ENCODE assay signal across 24 cellular contexts in the genomic region with DNA sequence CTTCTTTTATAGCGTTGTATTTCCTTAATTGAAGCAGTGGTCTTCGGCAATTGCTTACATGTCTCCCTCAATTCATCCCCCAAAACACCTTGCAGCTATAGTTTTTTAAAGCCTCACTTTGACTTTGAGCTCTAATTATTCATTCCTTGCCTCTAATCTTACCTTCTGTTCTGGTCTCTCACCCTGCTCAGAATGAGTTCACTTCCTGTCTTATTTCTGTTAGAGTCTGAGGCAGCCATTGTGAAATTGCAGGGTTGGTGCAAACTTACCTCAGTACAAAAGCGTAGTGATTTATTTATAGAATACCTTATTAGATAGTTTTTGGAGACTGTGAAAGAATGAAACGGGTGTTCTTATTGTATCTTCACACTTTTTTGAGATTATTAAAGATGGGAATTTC. TPM values are rescaled to one million over a fixed set of nuclear protein-coding genes. Genes with fewer than 3 reads are reported as not detected.
DNase-seq lines count a peak whose midpoint lies in the region; ATAC-seq, FAIRE-seq and TF ChIP-seq lines count a peak whose summit lies in the region.
"Had no signal": no experiment of that assay in that cellular context is flagged by ENCODE, and none has a peak within 500 bp of the region (broad histone marks: within the 10 kb centered on the region; RNA-seq: fewer than 3 reads in every experiment).

No MANE protein-coding gene starts in this region.

- no peak for FAIRE-seq in GM12891 (lab: Jason Lieb, UNC)
- FAIRE-seq: G401.6 had no signal

- no peaks in the 10 kb centered on the region for H3K4me1 Mint-ChIP-seq in central memory CD8-positive, alpha-beta T cell

- ATAC-seq in central memory CD8-positive, alpha-beta T cell (replicated peaks; ENCODE audit: extremely low read depth, poor library complexity, severe bottlenecking), result no peak
- ATAC-seq in HG03460 (IDR thresholded peaks at IDR 0.05; ENCODE audit: unreplicated experiment) (no peak), GM18867 (IDR thresholded peaks at IDR 0.05; ENCODE audit: unreplicated experiment) (no peak)
- ATAC-seq: activated CD8-positive, alpha-beta T cell treated with anti-CD3 and anti-CD28 coated beads, Interleukin-2, amount 10 ng/mL, durations not matched to agents 7 days and 5 days; HCT116; left lobe of liver; mucosa of descending colon; Panc1; stimulated activated naive CD8-positive, alpha-beta T cell treated with anti-CD3 and anti-CD28 coated beads, Interleukin-15, Interleukin-2, amounts not matched to agents 100 U/mL and 50 U/mL, for 24 hours; WTC11 had no signal

- no peaks in the 10 kb centered on the region for H3K27me3 Mint-ChIP-seq in central memory CD8-positive, alpha-beta T cell

- no peak overlapping the region for H3K4me3 Mint-ChIP-seq in central memory CD8-positive, alpha-beta T cell
- H3K4me3 Mint-ChIP-seq: activated CD8-positive, alpha-beta T cell treated with anti-CD3 and anti-CD28 coated beads, Interleukin-2, amount 10 ng/mL, durations not matched to agents 7 days and 5 days; CD14-positive monocyte; T-helper 2 cell treated with Interferon-gamma antibody and Interleukin-4, amounts not matched to agents 5 μg/mL and 100 μg/mL, for 36 hours; WTC11 had no signal

- peaks cover 3% of the 10 kb centered on the region for H3K36me3 Mint-ChIP-seq in central memory CD8-positive, alpha-beta T cell (ENCODE audit: insufficient read depth)

- peak overlapping the region; percentile 3 for H3K27ac Mint-ChIP-seq in central memory CD8-positive, alpha-beta T cell (ENCODE audit: low read depth)
- H3K27ac Mint-ChIP-seq: activated CD8-positive, alpha-beta T cell treated with anti-CD3 and anti-CD28 coated beads, Interleukin-2, amount 10 ng/mL, durations not matched to agents 7 days and 5 days; T-helper 2 cell treated with Interferon-gamma antibody and Interleukin-4, amounts not matched to agents 5 μg/mL and 100 μg/mL, for 36 hours had no signal

- DNase-seq in AML-193 (lab: John Stamatoyannopoulos, UW) (peak; percentile 1 to 7), GM12891 (ENCODE audit: insufficient read length, low spot score) (no peak), NCI-H226 (peak; percentile 28), NCI-H187 treated with DMSO at 0.1 percent for 48 hours (lab: John Stamatoyannopoulos, UW) (no peak)
- DNase-seq in central memory CD8-positive, alpha-beta T cell (ENCODE audit: low spot score in 2 of 2), result no peak
- DNase-seq in stimulated activated naive CD4-positive, alpha-beta T cell treated with Interleukin-2 at 50 U/mL for 16 hours (lab: John Stamatoyannopoulos, UW), result no peak
- DNase-seq: activated CD8-positive, alpha-beta T cell treated with anti-CD3 and anti-CD28 coated beads, Interleukin-2, amount 10 ng/mL, durations not matched to agents 7 days and 5 days; activated naive CD4-positive, alpha-beta T cell treated with anti-CD3 and anti-CD28 coated beads, Interleukin-2, amount 50 U/mL, for 16 hours; activated T-cell treated with anti-CD3 and anti-CD28 coated beads, Interleukin-2, amount 50 U/mL, for 48 hours; mucosa of descending colon; NCI-H1105 treated with DMSO at 0.1 percent for 48 hours; NCI-H524; SJCRH30; stimulated activated CD4-positive, alpha-beta T cell treated with anti-CD3 and anti-CD28 coated beads, Interleukin-2, amount 100 ng/mL, for 24 hours; stimulated activated naive CD8-positive, alpha-beta T cell treated with anti-CD3 and anti-CD28 coated beads, Interleukin-15, Interleukin-2, amounts not matched to agents 100 U/mL and 50 U/mL, for 24 hours had no signal

- no peaks in the 10 kb centered on the region for H3K9me3 Mint-ChIP-seq in central memory CD8-positive, alpha-beta T cell
- H3K9me3 Mint-ChIP-seq: CD14-positive monocyte; T-helper 2 cell treated with Interferon-gamma antibody and Interleukin-4, amounts not matched to agents 5 μg/mL and 100 μg/mL, for 36 hours; WTC11 had no signal

- TF ChIP-seq POLR2A in GM12891 (IDR thresholded peaks at IDR 0.05; ENCODE audit: low read depth, low read length), result no peak

TF ChIP-seq in GM12891, 5 proteins besides CTCF, POLR2A, EP300 and RAD21:
- no peak for TF ChIP-seq PAX5 (IDR thresholded peaks at IDR 0.05; ENCODE audit: insufficient read depth, low read length, severe bottlenecking)
- TF ChIP-seq TAF1 (IDR thresholded peaks at IDR 0.05; ENCODE audit: low read depth, low read length), result no peak
- TF ChIP-seq POLR2AphosphoS5 (IDR thresholded peaks at IDR 0.05; ENCODE audit: low read depth, low read length), result no peak
- no peak for TF ChIP-seq POU2F2 (IDR thresholded peaks at IDR 0.05; ENCODE audit: low read depth, low read length)
- TF ChIP-seq SPI1 (IDR thresholded peaks at IDR 0.05; ENCODE audit: low read depth, low read length), result peak; percentile 32; the same call in 1 of the 2 replicates

RNA-seq across cellular contexts. Expression of gene AOPEP, which starts 35.0 kb away (rescaled TPM):
- 3.8 TPM for polyA plus RNA-seq in GM12891 (2012; ENCODE audit: low read depth, missing spikeins)

Comparison
In these comparisons a context has a peak if more than half of its experiments do, and no peak if none do; other contexts are left out.
1. DNase-seq: peak in AML-193 (2 of 2) and NCI-H226 (single experiment); none in GM12891 (single experiment), central memory CD8-positive, alpha-beta T cell (0 of 2), stimulated activated naive CD4-positive, alpha-beta T cell treated with Interleukin-2 at 50 U/mL for 16 hours (single experiment) and NCI-H187 treated with DMSO at 0.1 percent for 48 hours (single experiment).